1 cellular context compared by ENCODE assay signal in the genomic region with DNA sequence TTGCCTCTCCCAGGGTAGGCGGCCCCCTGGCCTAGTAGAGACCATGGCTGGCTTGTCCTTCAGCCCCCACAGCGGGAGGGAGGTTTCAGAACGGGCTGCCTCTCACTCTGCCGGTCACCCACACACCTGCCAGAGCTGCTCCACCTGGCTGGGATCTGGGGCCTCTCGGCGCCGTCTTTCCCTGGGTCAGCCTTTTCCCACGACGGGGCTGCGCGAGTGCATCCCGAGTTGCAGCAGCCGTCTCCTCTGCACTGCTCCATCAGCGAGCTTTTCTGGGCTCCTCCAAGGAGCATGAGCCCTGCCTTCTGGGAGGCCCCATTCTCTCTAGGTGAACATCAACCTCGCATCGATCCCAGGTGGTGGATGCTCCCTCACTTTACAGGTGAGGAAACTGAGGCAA.
TF ChIP-seq lines count a peak whose summit lies in the region.

No MANE protein-coding gene starts in this region.

TF ChIP-seq in H1, 55 proteins besides CTCF, POLR2A, EP300 and RAD21:
- TF ChIP-seq GABPA (IDR thresholded peaks at IDR 0.05; ENCODE audit: borderline replicate concordance, insufficient read depth, low read length) (no peak), SIX5 (IDR thresholded peaks at IDR 0.05; ENCODE audit: low read depth, low read length) (no peak), EGR1 (IDR thresholded peaks at IDR 0.05; ENCODE audit: borderline replicate concordance, low read depth, low read length) (no peak), JUND (IDR thresholded peaks at IDR 0.05; ENCODE audit: low read length) (no peak), CREB1 (IDR thresholded peaks at IDR 0.05) (no peak), CEBPB (IDR thresholded peaks at IDR 0.05; ENCODE audit: low read depth, low read length) (no peak), BCL11A (IDR thresholded peaks at IDR 0.05; ENCODE audit: low read depth in 2 of 2, low read length in 2 of 2) (no peak)
